In genomic region chr17:10875984-10876555, GRCh38 we compare ENCODE assay signal across 9 cellular contexts. TPM values are rescaled to one million over a fixed set of nuclear protein-coding genes. Genes with fewer than 3 reads are reported as not detected.
DNase-seq lines count a peak whose midpoint lies in the region; ATAC-seq, FAIRE-seq and TF ChIP-seq lines count a peak whose summit lies in the region.
"Had no signal": no experiment of that assay in that cellular context is flagged by ENCODE, and none has a peak within 500 bp of the region (broad histone marks: within the 10 kb centered on the region; RNA-seq: fewer than 3 reads in every experiment).

No MANE protein-coding gene starts in this region.

- peak; percentile 42 to 71 for TF ChIP-seq RAD21 in K562 (CRISPR knock-in tag; conservative IDR thresholded peaks at IDR 0.05 in 1 of 2, IDR thresholded peaks at IDR 0.05 in 1 of 2)

- intact Hi-C loops in K562 (cut with micrococcal nuclease), result loop anchor here (1.0 to 10.0 kb wide), 4 partner anchors 269 to 1111 kb away; no protein-coding TSS in a partner anchor

- ATAC-seq in K562 (peak; percentile 75), GM21825 (IDR thresholded peaks at IDR 0.05; ENCODE audit: unreplicated experiment) (no peak), GM21390 (IDR thresholded peaks at IDR 0.05; ENCODE audit: unreplicated experiment) (no peak)

- in situ Hi-C loops in K562 (cut with MboI), result loop anchor here (25.0 kb wide), 1 partner anchor 1111 kb away; the partner anchor contains the start of gene ZNF18

- no peaks in the 10 kb centered on the region for H4K20me1 ChIP-seq in K562 (replicated peaks; ENCODE audit: control insufficient read depth, insufficient read depth, low read length)

- no peaks in the 10 kb centered on the region for H3K36me3 ChIP-seq in K562 (ENCODE audit: control insufficient read depth, insufficient read depth, low read length)

- TF ChIP-seq POLR2A in GM12892 (IDR thresholded peaks at IDR 0.05; ENCODE audit: low read depth, low read length), result no peak
- no peak for TF ChIP-seq POLR2A in K562 (conservative IDR thresholded peaks at IDR 0.05)

- POLR2A ChIA-PET in K562 (lab: Yijun Ruan, JAX), result interaction anchor here (0.7 kb wide), 1 partner anchor 123 kb away, joined by 3 read pairs; no protein-coding TSS in a partner anchor

- CTCF ChIA-PET in K562 (lab: Yijun Ruan, JAX; ENCODE audit: low intra/inter-chr PET ratio), result interaction anchor here (0.6 to 2.1 kb wide), 3 partner anchors 921 to 1111 kb away, joined by 3 to 13 read pairs (median 3); no protein-coding TSS in a partner anchor

- no TSS peak for BruUV-seq in K562 (replicated peaks; lab: Mats Ljungman, UMichigan)

- no peaks in the 10 kb centered on the region for H3K27me3 ChIP-seq in K562 (ENCODE audit: control insufficient read depth in 2 of 2, insufficient read depth in 2 of 2, low read length in 2 of 2)

- DNase-seq in AG10803 (ENCODE audit: low read depth), result peak; percentile 10
- peak; percentile 8 for DNase-seq in GM12892 (ENCODE audit: insufficient read length)
- peak; percentile 48 for DNase-seq in NCI-H82 treated with DMSO at 0.1 percent for 48 hours (lab: John Stamatoyannopoulos, UW; ENCODE audit: unreplicated experiment)
- peak; percentile 42 to 47 (median 47) for DNase-seq in K562 (ENCODE audit: extremely low read depth in 1 of 4, low spot score in 3 of 4)
- peak; percentile 81 for DNase-seq in islet precursor cell
- DNase-seq in stimulated activated CD8-positive, alpha-beta memory T cell treated with anti-CD3 and anti-CD28 coated beads, Interleukin-7, amount 100 ng/mL, for 24 hours (ENCODE audit: low read depth), result peak; percentile 2

- H3K4me2 ChIP-seq in K562 (ENCODE audit: insufficient read depth, low read length), result no peak overlapping the region

- no peaks in the 10 kb centered on the region for H3K79me2 ChIP-seq in K562 (ENCODE audit: control insufficient read depth, insufficient read depth, low read length)

- no peak overlapping the region for H3K4me3 ChIP-seq in AG10803 (ENCODE audit: low read length)
- no peak overlapping the region for H3K4me3 ChIP-seq in K562

- no peak overlapping the region for H3K27ac ChIP-seq in K562 (ENCODE audit: extremely low read depth, low read depth, low read length)

- no peak overlapping the region for H2AFZ ChIP-seq in K562 (ENCODE audit: low read depth, low read length)

- no peaks in the 10 kb centered on the region for H3K9me3 ChIP-seq in K562 (replicated peaks; ENCODE audit: control insufficient read depth, insufficient read depth, low read depth, low read length)

- 3% methylated on average over 7 of the region's 7 CpGs for WGBS in K562 (ENCODE audit: insufficient coverage, low coverage, missing lambda C conversion rate)

- H3K9me1 ChIP-seq in K562 (ENCODE audit: control insufficient read depth, insufficient read depth, low read length), result no peaks in the 10 kb centered on the region

- no peak overlapping the region for H3K9ac ChIP-seq in K562 (ENCODE audit: insufficient read depth in 1 of 2, low read depth in 2 of 2, low read length in 2 of 2)

- FAIRE-seq in GM12892 (lab: Jason Lieb, UNC), result peak; percentile 56
- no peak for FAIRE-seq in K562 (lab: Jason Lieb, UNC)

- peak; percentile 64 for TF ChIP-seq CTCF in AG10803 (conservative IDR thresholded peaks at IDR 0.05; ENCODE audit: low read length)
- peak; percentile 50 to 61 (median 57); a peak in 5 of 6 replicates for TF ChIP-seq CTCF in K562 (IDR thresholded peaks at IDR 0.05 in 2 of 3, conservative IDR thresholded peaks at IDR 0.05 in 1 of 3; ENCODE audit: insufficient read depth in 2 of 3, low read depth in 1 of 3, low read length in 3 of 3)

- TF ChIP-seq EP300 in K562 (IDR thresholded peaks at IDR 0.05; ENCODE audit: low read length), result no peak

- H3K4me1 ChIP-seq in K562 (replicated peaks in 1 of 2; ENCODE audit: control insufficient read depth in 2 of 2, insufficient read depth in 2 of 2, low read length in 2 of 2), result no peaks in the 10 kb centered on the region; a peak in 1 of 5 replicates

TF ChIP-seq in K562, 482 proteins besides CTCF, POLR2A, EP300 and RAD21:
- TF ChIP-seq ZNF699 (CRISPR knock-in tag; IDR thresholded peaks at IDR 0.05; ENCODE audit: insufficient replicate concordance), result no peak
- TF ChIP-seq ZNF140 (CRISPR knock-in tag; IDR thresholded peaks at IDR 0.05), result no peak
- peak; percentile 52 for TF ChIP-seq SMC3 (conservative IDR thresholded peaks at IDR 0.05; ENCODE audit: insufficient read depth, low read depth, low read length)
- TF ChIP-seq MCM7 (IDR thresholded peaks at IDR 0.05), result no peak

RNA-seq across cellular contexts. Expression of gene PIRT, which starts 38.2 kb away (rescaled TPM):
- not detected for polyA plus RNA-seq in GM12892 (2012; ENCODE audit: missing spikeins)
- not detected in 2 replicates for total RNA-seq in K562 (2011; cell fraction: chromatin; rRNA removed; ENCODE audit: low replicate concordance)
- not detected in 2 replicates for total RNA-seq in K562 (2011; cell fraction: nucleolus; rRNA removed)
- not detected in 2 replicates for total RNA-seq in K562 (2011; cell fraction: nucleoplasm; rRNA removed)
- total RNA-seq in K562 (2014; rRNA removed) (not detected in 2 replicates), K562 (2014; rRNA removed; fragmentation: Illumina TruSeq; extraction: Trizol) (not detected in 2 replicates), K562 (2015; rRNA removed; fragmentation: Illumina TruSeq; extraction: Trizol) (not detected in 2 replicates), K562 (2021) (not detected in 2 replicates)
- polyA plus RNA-seq in K562 (2011; rRNA removed) (not detected in 2 replicates), K562 (2014; fragmentation: Illumina TruSeq; extraction: Trizol) (not detected in 2 replicates), K562 (2014; fragmentation: Nextera tagmentation; extraction: Ambion mirVana) (not detected), K562 (2014; rRNA removed) (not detected in 2 replicates)
- not detected in 2 replicates for polyA plus RNA-seq in K562 (2011; cell fraction: cytosol; rRNA removed)
- not detected in 2 replicates for polyA plus RNA-seq in K562 (2011; cell fraction: nucleus; rRNA removed)
- not detected in 2 replicates for polyA plus RNA-seq in K562 (2012)
- polyA minus RNA-seq in K562 (2011; rRNA and poly(A)+ RNA removed), result not detected in 2 replicates
- not detected in 2 replicates for polyA minus RNA-seq in K562 (2011; cell fraction: cytosol; rRNA and poly(A)+ RNA removed)
- polyA minus RNA-seq in K562 (2011; cell fraction: nucleus; rRNA and poly(A)+ RNA removed), result not detected in 2 replicates
- total RNA-seq: HT1080 had no signal

Comparison
In these comparisons a context has a peak if more than half of its experiments do, and no peak if none do; other contexts are left out.
1. DNase-seq: peak in every context shown above with its lines; median percentile 81 in islet precursor cell; 48 in NCI-H82 treated with DMSO at 0.1 percent for 48 hours; 47 in K562; 10 in AG10803; 8 in GM12892; 2 in stimulated activated CD8-positive, alpha-beta memory T cell treated with anti-CD3 and anti-CD28 coated beads, Interleukin-7, amount 100 ng/mL, for 24 hours.